ENCODE assay signal across 8 cellular contexts in genomic region chr2:240586919-240587800, GRCh38. TPM values are rescaled to one million over a fixed set of nuclear protein-coding genes. Genes with fewer than 3 reads are reported as not detected.
DNase-seq lines count a peak whose midpoint lies in the region; ATAC-seq and TF ChIP-seq lines count a peak whose summit lies in the region.

No MANE protein-coding gene starts in this region.

- peak overlapping the region; percentile 75 for H3K27ac Mint-ChIP-seq in activated CD4-positive, alpha-beta memory T cell treated with anti-CD3 and anti-CD28 coated beads for 36 hours
- H3K27ac Mint-ChIP-seq in endodermal cell: peak overlapping the region; percentile 88
- H3K27ac Mint-ChIP-seq in naive thymus-derived CD8-positive, alpha-beta T cell: peak overlapping the region; percentile 79 to 97 (median 94)

- peaks cover 4% of the 10 kb centered on the region; the same call in 1 of the 2 replicates for H3F3A ChIP-seq in GM23248 (ENCODE audit: insufficient read depth)

- peak overlapping the region; percentile 92 for H3K9ac ChIP-seq in GM23248
- peak overlapping the region; percentile 30 for H3K9ac ChIP-seq in endodermal cell (ENCODE audit: extremely low read depth, low read length, poor library complexity, severe bottlenecking)

- H3K4me3 Mint-ChIP-seq in activated CD4-positive, alpha-beta memory T cell treated with anti-CD3 and anti-CD28 coated beads for 36 hours: peak overlapping the region; percentile 89
- peak overlapping the region; percentile 93 for H3K4me3 Mint-ChIP-seq in endodermal cell
- H3K4me3 Mint-ChIP-seq in naive thymus-derived CD8-positive, alpha-beta T cell: peak overlapping the region; percentile 91 to 96 (median 94)

- intact Hi-C loops in activated CD4-positive, alpha-beta memory T cell treated with anti-CD3 and anti-CD28 coated beads for 36 hours (cut with micrococcal nuclease): loop anchor here (1.0 to 5.0 kb wide), 4 partner anchors 22 to 72 kb away; partner anchors contain the start of gene GPR35
- intact Hi-C loops in uterus (cut with DNase I; ENCODE audit: low total_unique reads): no loop called here

- H3K4me3 ChIP-seq in GM23248 (peak overlapping the region; percentile 88), endodermal cell (ENCODE audit: low read length) (peak overlapping the region; percentile 93), uterus (peak overlapping the region; percentile 67 to 77)

- ATAC-seq in naive thymus-derived CD8-positive, alpha-beta T cell: peak; percentile 38 to 50

- H3K9me2 ChIP-seq in GM23248 (ENCODE audit: insufficient read depth): no peaks in the 10 kb centered on the region

- H3K36me3 ChIP-seq in GM23248 (ENCODE audit: low read depth): no peaks in the 10 kb centered on the region
- H3K36me3 ChIP-seq in endodermal cell (ENCODE audit: control insufficient read depth, insufficient read depth, low read length): peaks cover 29% of the 10 kb centered on the region
- no peaks in the 10 kb centered on the region for H3K36me3 ChIP-seq in uterus

- H2AFZ ChIP-seq in GM23248: peak overlapping the region; percentile 66

- H3K9me3 ChIP-seq in GM23248 (ENCODE audit: low read depth) (no peaks in the 10 kb centered on the region), endodermal cell (ENCODE audit: control insufficient read depth, low read length) (no peaks in the 10 kb centered on the region), uterus (no peaks in the 10 kb centered on the region)

- H3K27me3 ChIP-seq in GM23248 (replicated peaks; ENCODE audit: insufficient read depth) (no peaks in the 10 kb centered on the region), endodermal cell (ENCODE audit: control insufficient read depth, insufficient read depth, low read length, poor library complexity, severe bottlenecking) (no peaks in the 10 kb centered on the region), uterus (no peaks in the 10 kb centered on the region)

- no peaks in the 10 kb centered on the region for H3K27me3 Mint-ChIP-seq in activated CD4-positive, alpha-beta memory T cell treated with anti-CD3 and anti-CD28 coated beads for 36 hours
- no peaks in the 10 kb centered on the region for H3K27me3 Mint-ChIP-seq in endodermal cell (ENCODE audit: insufficient read depth)
- no peaks in the 10 kb centered on the region for H3K27me3 Mint-ChIP-seq in naive thymus-derived CD8-positive, alpha-beta T cell

- DNase-seq in D341Med (ENCODE audit: low spot score) (peak; percentile 58), GM23248 (peak; percentile 61), NCI-H2107 (lab: John Stamatoyannopoulos, UW) (peak; percentile 51), endodermal cell (peak; percentile 78), uterus (peak in 1 of 2 donors; percentile 48), ureter (ENCODE audit: low spot score) (no peak)
- DNase-seq in activated CD4-positive, alpha-beta memory T cell treated with anti-CD3 and anti-CD28 coated beads for 36 hours: peak; percentile 71
- peak; percentile 43 to 82 (median 56) for DNase-seq in naive thymus-derived CD8-positive, alpha-beta T cell

- H3K79me2 ChIP-seq in GM23248 (ENCODE audit: insufficient read depth): peaks cover 70% of the 10 kb centered on the region

- H3K9me3 Mint-ChIP-seq in activated CD4-positive, alpha-beta memory T cell treated with anti-CD3 and anti-CD28 coated beads for 36 hours: no peaks in the 10 kb centered on the region
- H3K9me3 Mint-ChIP-seq in endodermal cell: no peaks in the 10 kb centered on the region
- no peaks in the 10 kb centered on the region for H3K9me3 Mint-ChIP-seq in naive thymus-derived CD8-positive, alpha-beta T cell

- WGBS in GM23248 (ENCODE audit: low coverage in 1 of 2, low lambda C conversion rate in 2 of 2, missing lambda C conversion rate in 2 of 2), 2 experiments: 3 to 5% methylated on average over 29 to 60 of the region's 62 CpGs
- WGBS in endodermal cell (ENCODE audit: insufficient coverage in 1 of 2, insufficient read length in 1 of 2), 2 experiments: 4 to 11% methylated on average over 20 to 62 of the region's 62 CpGs

- CTCF ChIA-PET in activated CD4-positive, alpha-beta memory T cell treated with anti-CD3 and anti-CD28 coated beads for 36 hours (lab: Charles Lee): interaction anchor here (0.6 to 5.8 kb wide), 13 partner anchors 7 to 247 kb away, joined by 3 to 89 read pairs (median 7); partner anchors contain the start of genes KIF1A and RNPEPL1

- H3K4me1 Mint-ChIP-seq in activated CD4-positive, alpha-beta memory T cell treated with anti-CD3 and anti-CD28 coated beads for 36 hours (ENCODE audit: low read depth): peaks cover 39% of the 10 kb centered on the region
- peaks cover 23% of the 10 kb centered on the region for H3K4me1 Mint-ChIP-seq in endodermal cell
- peaks cover 32 to 75% (median 53%) of the 10 kb centered on the region in 4 donors for H3K4me1 Mint-ChIP-seq in naive thymus-derived CD8-positive, alpha-beta T cell

- in situ Hi-C loops in GM23248 (cut with MboI): no loop called here

- TF ChIP-seq POLR2A in uterus (IDR thresholded peaks at IDR 0.05): no peak

- H3K27ac ChIP-seq in GM23248: no peak overlapping the region
- H3K27ac ChIP-seq in endodermal cell (ENCODE audit: low read depth, low read length): no peak overlapping the region
- H3K27ac ChIP-seq in uterus: peak overlapping the region; percentile 37 to 93

- no peaks in the 10 kb centered on the region for H4K20me1 ChIP-seq in GM23248 (ENCODE audit: insufficient read depth)

- peaks cover 3% of the 10 kb centered on the region for H3K36me3 Mint-ChIP-seq in activated CD4-positive, alpha-beta memory T cell treated with anti-CD3 and anti-CD28 coated beads for 36 hours
- peaks cover 23% of the 10 kb centered on the region for H3K36me3 Mint-ChIP-seq in endodermal cell (ENCODE audit: low read depth)
- H3K36me3 Mint-ChIP-seq in naive thymus-derived CD8-positive, alpha-beta T cell: peaks cover 0 to 23% (median 0%) of the 10 kb centered on the region in 3 donors

- no peak for TF ChIP-seq CTCF in endodermal cell (conservative IDR thresholded peaks at IDR 0.05)
- TF ChIP-seq CTCF in uterus (IDR thresholded peaks at IDR 0.05): no peak

- H3K4me2 ChIP-seq in GM23248 (ENCODE audit: unreplicated experiment): peak overlapping the region; percentile 99

- H3K4me1 ChIP-seq in GM23248 (ENCODE audit: insufficient read depth): peaks cover 19% of the 10 kb centered on the region
- H3K4me1 ChIP-seq in endodermal cell (ENCODE audit: control insufficient read depth, insufficient read depth, low read length): peaks cover 9% of the 10 kb centered on the region
- H3K4me1 ChIP-seq in uterus: peaks cover 16 to 24% of the 10 kb centered on the region in 2 donors

- POLR2A ChIA-PET in activated CD4-positive, alpha-beta memory T cell treated with anti-CD3 and anti-CD28 coated beads for 36 hours (lab: Charles Lee): interaction anchor here (1.2 to 4.1 kb wide), 9 partner anchors 10 to 117 kb away, joined by 3 to 57 read pairs (median 7); partner anchors contain the start of genes DUSP28, GPR35 and RNPEPL1
- POLR2A ChIA-PET in naive thymus-derived CD8-positive, alpha-beta T cell (lab: Charles Lee): interaction anchor here (0.6 to 11.3 kb wide), 14 partner anchors 9 to 1181 kb away, joined by 3 to 461 read pairs (median 4); partner anchors contain the start of genes ANKMY1, DUSP28 and RNPEPL1

RNA-seq across cellular contexts. Expression of gene CAPN10, which starts 0.6 kb away (rescaled TPM):
- 13.3 and 29.5 TPM in 2 replicates for total RNA-seq in GM23248 (2014; rRNA removed; shearing (Covaris generic))
- 10.0 and 11.5 TPM in 2 replicates for polyA plus RNA-seq in GM23248 (2016; fragmentation: Nextera tagmentation; extraction: Ambion mirVana)
- total RNA-seq in activated CD4-positive, alpha-beta memory T cell treated with anti-CD3 and anti-CD28 coated beads for 36 hours: 10 to 100 TPM; 32.6 to 33.9 TPM
- total RNA-seq in endodermal cell: 10 to 100 TPM; 58.9 to 61.9 TPM
- 43.3 TPM for polyA plus RNA-seq in endodermal cell (2013, experiment 1 of 2)
- 41.5 TPM for polyA plus RNA-seq in endodermal cell (2013, experiment 2 of 2)
- 10 to 100 TPM; 91.1 to 93.2 TPM for total RNA-seq in naive thymus-derived CD8-positive, alpha-beta T cell
- polyA plus RNA-seq in naive thymus-derived CD8-positive, alpha-beta T cell: 10 to 100 TPM in 1 of 3 donors, 1 to 10 TPM in 2; 6.7 to 21.4 (median 9.8) TPM
- 10 to 100 TPM in 3 of 4 donors, 1 to 10 TPM in 1; 2.8 to 39.6 (median 21.6) TPM for total RNA-seq in uterus
- total RNA-seq in ureter: 34.4 TPM

RNA-seq across cellular contexts. Expression of gene RNPEPL1, which starts 18.9 kb away (rescaled TPM):
- total RNA-seq in GM23248 (2014; rRNA removed; shearing (Covaris generic)): 20.2 and 23.0 TPM in 2 replicates
- 11.1 and 11.2 TPM in 2 replicates for polyA plus RNA-seq in GM23248 (2016; fragmentation: Nextera tagmentation; extraction: Ambion mirVana)
- total RNA-seq in activated CD4-positive, alpha-beta memory T cell treated with anti-CD3 and anti-CD28 coated beads for 36 hours: 10 to 100 TPM; 55.2 to 56.0 TPM
- total RNA-seq in endodermal cell (10 to 100 TPM; 38.4 to 52.4 TPM), uterus (10 to 100 TPM in 2 of 4 donors, 1 to 10 TPM in 2; 7.2 to 38.7 (median 14.4) TPM), ureter (57.3 TPM)
- 18.2 TPM for polyA plus RNA-seq in endodermal cell (2013, experiment 1 of 2)
- polyA plus RNA-seq in endodermal cell (2013, experiment 2 of 2): 18.1 TPM
- total RNA-seq in naive thymus-derived CD8-positive, alpha-beta T cell: 100 to 1,000 TPM; 121 to 123 TPM
- polyA plus RNA-seq in naive thymus-derived CD8-positive, alpha-beta T cell: 10 to 100 TPM; 17.8 to 67.0 (median 39.8) TPM

RNA-seq across cellular contexts. Expression of gene DUSP28, which starts 27.0 kb away (rescaled TPM):
- 1.5 and 3.2 TPM in 2 replicates for total RNA-seq in GM23248 (2014; rRNA removed; shearing (Covaris generic))
- polyA plus RNA-seq in GM23248 (2016; fragmentation: Nextera tagmentation; extraction: Ambion mirVana): 4.9 and 5.8 TPM in 2 replicates
- 1 to 10 TPM; 4.1 to 4.2 TPM for total RNA-seq in activated CD4-positive, alpha-beta memory T cell treated with anti-CD3 and anti-CD28 coated beads for 36 hours
- total RNA-seq in endodermal cell (1 to 10 TPM; 1.4 to 2.8 TPM), uterus (1 to 10 TPM in 3 of 4 donors, under 1 TPM in 1; 0.26 to 3.7 (median 2.6) TPM), ureter (6.2 TPM)
- polyA plus RNA-seq in endodermal cell (2013, experiment 1 of 2): 8.9 TPM
- 6.1 TPM for polyA plus RNA-seq in endodermal cell (2013, experiment 2 of 2)
- 10 to 100 TPM; 23.2 to 24.0 TPM for total RNA-seq in naive thymus-derived CD8-positive, alpha-beta T cell
- 10 to 100 TPM; 18.8 to 23.9 (median 22.9) TPM for polyA plus RNA-seq in naive thymus-derived CD8-positive, alpha-beta T cell

RNA-seq across cellular contexts. Expression of gene ANKMY1, which starts 29.4 kb away (rescaled TPM):
- 10.1 and 12.8 TPM in 2 replicates for total RNA-seq in GM23248 (2014; rRNA removed; shearing (Covaris generic))
- 5.1 and 5.6 TPM in 2 replicates for polyA plus RNA-seq in GM23248 (2016; fragmentation: Nextera tagmentation; extraction: Ambion mirVana)
- total RNA-seq in activated CD4-positive, alpha-beta memory T cell treated with anti-CD3 and anti-CD28 coated beads for 36 hours: 10 to 100 TPM; 18.4 to 19.1 TPM
- total RNA-seq in endodermal cell (10 to 100 TPM in 1 of 2 donors, 1 to 10 TPM in 1; 7.4 to 13.3 TPM), uterus (10 to 100 TPM; 13.3 to 40.8 (median 22.0) TPM), ureter (52.8 TPM)
- polyA plus RNA-seq in endodermal cell (2013, experiment 1 of 2): 6.2 TPM
- 4.8 TPM for polyA plus RNA-seq in endodermal cell (2013, experiment 2 of 2)
- 10 to 100 TPM; 69.1 to 69.7 TPM for total RNA-seq in naive thymus-derived CD8-positive, alpha-beta T cell
- 10 to 100 TPM in 2 of 3 donors, 1 to 10 TPM in 1; 9.1 to 16.8 (median 10.3) TPM for polyA plus RNA-seq in naive thymus-derived CD8-positive, alpha-beta T cell

RNA-seq across cellular contexts. Expression of gene GPR35, which starts 38.1 kb away (rescaled TPM):
- total RNA-seq in GM23248 (2014; rRNA removed; shearing (Covaris generic)): 0.25 TPM in 1 of 2 replicates, not detected in the other
- 0.14 and 0.27 TPM in 2 replicates for polyA plus RNA-seq in GM23248 (2016; fragmentation: Nextera tagmentation; extraction: Ambion mirVana)
- 1 to 10 TPM; 3.4 to 4.7 TPM for total RNA-seq in activated CD4-positive, alpha-beta memory T cell treated with anti-CD3 and anti-CD28 coated beads for 36 hours
- total RNA-seq in endodermal cell (under 1 TPM; 0.55 to 0.71 TPM), uterus (1 to 10 TPM in 2 of 4 donors, under 1 TPM in 1, not detected in 1; 0.51 to 7.9 (median 1.7) TPM), ureter (1.6 TPM)
- polyA plus RNA-seq in endodermal cell (2013, experiment 1 of 2): 0.82 TPM
- 0.75 TPM for polyA plus RNA-seq in endodermal cell (2013, experiment 2 of 2)
- total RNA-seq in naive thymus-derived CD8-positive, alpha-beta T cell: 1 to 10 TPM; 8.9 to 9.8 TPM
- polyA plus RNA-seq in naive thymus-derived CD8-positive, alpha-beta T cell: 1 to 10 TPM; 1.3 to 1.7 (median 1.6) TPM

Comparison
In these comparisons a context has a peak if more than half of its experiments do, and no peak if none do; other contexts are left out.
1. H3K27ac ChIP-seq: peak in uterus (2 of 2); none in GM23248 (single experiment) and endodermal cell (single experiment).
2. Peak in every context shown above with its lines, with median percentiles within 50 percentile points of each other: H3K4me3 ChIP-seq, H3K27ac Mint-ChIP-seq and H3K4me3 Mint-ChIP-seq.